9 cellular contexts compared by ENCODE assay signal in genomic region chr5:138340008-138340407, GRCh38. TPM values are rescaled to one million over a fixed set of nuclear protein-coding genes. Genes with fewer than 3 reads are reported as not detected.
DNase-seq lines count a peak whose midpoint lies in the region; ATAC-seq and TF ChIP-seq lines count a peak whose summit lies in the region.
"Had no signal": no experiment of that assay in that cellular context is flagged by ENCODE, and none has a peak within 500 bp of the region (broad histone marks: within the 10 kb centered on the region; RNA-seq: fewer than 3 reads in every experiment).

No MANE protein-coding gene starts in this region.

- peak overlapping the region; percentile 86 for H3K4me3 Mint-ChIP-seq in chondrocyte (ENCODE audit: unreplicated experiment)
- peak overlapping the region; percentile 98 for H3K4me3 Mint-ChIP-seq in neural progenitor cell

- peaks cover 19% of the 10 kb centered on the region for H3F3A ChIP-seq in neural progenitor cell (ENCODE audit: low read depth)

- no peak overlapping the region for H2BK5ac ChIP-seq in IMR-90 (ENCODE audit: low read depth, low read length, poor library complexity, severe bottlenecking)

- H3K36me3 ChIP-seq in BLaER1 = peaks cover 46% of the 10 kb centered on the region
- peaks cover 21% of the 10 kb centered on the region for H3K36me3 ChIP-seq in IMR-90 (ENCODE audit: control insufficient read depth, insufficient read depth, low read length)
- H3K36me3 ChIP-seq in neural progenitor cell = no peaks in the 10 kb centered on the region

- H3K4me1 Mint-ChIP-seq in chondrocyte (ENCODE audit: low read depth) (peaks cover 36% of the 10 kb centered on the region), neural progenitor cell (peaks cover 28% of the 10 kb centered on the region)

- H2AK5ac ChIP-seq in IMR-90 (ENCODE audit: low read depth, low read length) = no peak overlapping the region

- no peak for TF ChIP-seq RAD21 in IMR-90 (IDR thresholded peaks at IDR 0.05; ENCODE audit: low read length)

- H3K36me3 Mint-ChIP-seq in chondrocyte (ENCODE audit: low read depth) (peaks cover 9% of the 10 kb centered on the region), neural progenitor cell (peaks cover 19% of the 10 kb centered on the region)

- H3K4me2 ChIP-seq in BLaER1 = peak overlapping the region; percentile 90
- peak overlapping the region; percentile 52 for H3K4me2 ChIP-seq in IMR-90 (ENCODE audit: low read depth, low read length)
- peak overlapping the region; percentile 97 for H3K4me2 ChIP-seq in neural progenitor cell

- TF ChIP-seq CTCF in IMR-90 (conservative IDR thresholded peaks at IDR 0.05; ENCODE audit: low read depth, low read length) (no peak), chondrocyte (IDR thresholded peaks at IDR 0.05) (no peak), neural progenitor cell (IDR thresholded peaks at IDR 0.05) (no peak)

- H3K9me3 ChIP-seq in BLaER1 (no peaks in the 10 kb centered on the region), IMR-90 (ENCODE audit: control insufficient read depth, insufficient read depth, low read length) (no peaks in the 10 kb centered on the region), neural progenitor cell (ENCODE audit: low read depth) (no peaks in the 10 kb centered on the region)

- intact Hi-C loops in IMR-90 (cut with micrococcal nuclease) = no loop called here

- no peak overlapping the region for H2BK15ac ChIP-seq in IMR-90 (ENCODE audit: low read depth, low read length)

- H3K9me3 Mint-ChIP-seq in chondrocyte (ENCODE audit: low read depth) (no peaks in the 10 kb centered on the region), neural progenitor cell (no peaks in the 10 kb centered on the region)

- H3K4me3 ChIP-seq in BLaER1 (peak overlapping the region; percentile 81), IMR-90 (ENCODE audit: insufficient read depth, low read depth, low read length) (no peak overlapping the region), neural progenitor cell (peak overlapping the region; percentile 84)

- H3K23ac ChIP-seq in IMR-90 (ENCODE audit: low read depth, low read length) = peak overlapping the region; percentile 48; the same call in 1 of the 2 replicates

- H2AK9ac ChIP-seq in IMR-90 (replicated peaks; ENCODE audit: low read depth, low read length, poor library complexity) = no peak overlapping the region

- H3K79me1 ChIP-seq in IMR-90 (ENCODE audit: low read depth in 1 of 2, low read length in 2 of 2) = peaks cover 14 to 51% of the 10 kb centered on the region in 2 experiments

- in situ Hi-C loops in IMR-90 (cut with MboI; ENCODE audit: low sequenced_read_pairs) = no loop called here

- no peak overlapping the region for H4K8ac ChIP-seq in IMR-90 (ENCODE audit: low read depth in 2 of 2, low read length in 2 of 2)

- no peak overlapping the region for H3K14ac ChIP-seq in IMR-90 (replicated peaks; ENCODE audit: low read depth, low read length)

- H3K9me1 ChIP-seq in IMR-90 (ENCODE audit: insufficient read depth, low read length) = peaks cover 18% of the 10 kb centered on the region

- no peaks in the 10 kb centered on the region for H3K27me3 Mint-ChIP-seq in chondrocyte (ENCODE audit: low read depth)
- peaks cover 7% of the 10 kb centered on the region for H3K27me3 Mint-ChIP-seq in neural progenitor cell (ENCODE audit: insufficient read depth, low read depth)

- TF ChIP-seq POLR2A in IMR-90 (IDR thresholded peaks at IDR 0.05; ENCODE audit: low read depth, low read length) = no peak

- peak overlapping the region; percentile 99 for H3K9ac ChIP-seq in BLaER1
- no peak overlapping the region for H3K9ac ChIP-seq in IMR-90 (ENCODE audit: low read depth, low read length)
- peak overlapping the region; percentile 100 for H3K9ac ChIP-seq in neural progenitor cell

- BruUV-seq in IMR-90 (replicated peaks; lab: Mats Ljungman, UMichigan) = no TSS peak

- POLR2A ChIA-PET in IMR-90 (lab: Charles Lee; ENCODE audit: unreplicated experiment) = interaction anchor here (1.0 kb wide), 1 partner anchor 9 kb away, joined by 7 read pairs; no protein-coding TSS in a partner anchor

- no peak overlapping the region for H3K18ac ChIP-seq in IMR-90 (ENCODE audit: low read depth, low read length)

- DNase-seq in IMR-90 = no peak
- no peak for DNase-seq in chondrocyte (ENCODE audit: low spot score)
- DNase-seq in neural progenitor cell (ENCODE audit: low spot score) = no peak
- DNase-seq in activated gamma-delta T cell treated with Interleukin-2 at 50 U/mL for 16 hours = no peak
- DNase-seq in activated CD4-positive, CD25-positive, alpha-beta regulatory T cell (lab: John Stamatoyannopoulos, UW) = no peak
- DNase-seq: NCI-H526 treated with DMSO at 0.1 percent for 48 hours had no signal

- H2AFZ ChIP-seq in IMR-90 (replicated peaks; ENCODE audit: low read length, poor library complexity) = no peak overlapping the region
- H2AFZ ChIP-seq in neural progenitor cell (replicated peaks) = no peak overlapping the region

- ATAC-seq in IMR-90 (ENCODE audit: low read depth) (no peak), HG03457 (IDR thresholded peaks at IDR 0.05; ENCODE audit: unreplicated experiment) (no peak), GM21526 (IDR thresholded peaks at IDR 0.05; ENCODE audit: low FRiP score, unreplicated experiment) (no peak)

- no peak overlapping the region for H2BK120ac ChIP-seq in IMR-90 (ENCODE audit: low read depth, low read length)

- no CpG with 5 or more reads among the region's 3 CpGs for WGBS in IMR-90 (ENCODE audit: extremely low coverage in 2 of 2, insufficient read length in 1 of 2), 2 experiments

- H4K91ac ChIP-seq in IMR-90 (ENCODE audit: insufficient read depth, low read depth, low read length) = no peak overlapping the region

- H2BK20ac ChIP-seq in IMR-90 (ENCODE audit: low read depth, low read length) = no peak overlapping the region

- peaks cover 68% of the 10 kb centered on the region for H3K79me2 ChIP-seq in neural progenitor cell (ENCODE audit: low read depth)

- no peaks in the 10 kb centered on the region for H3K27me3 ChIP-seq in BLaER1
- H3K27me3 ChIP-seq in IMR-90 (ENCODE audit: control insufficient read depth, insufficient read depth, low read length) = no peaks in the 10 kb centered on the region
- no peaks in the 10 kb centered on the region for H3K27me3 ChIP-seq in neural progenitor cell

- H3K27ac ChIP-seq in BLaER1 (0 out of 2 replicates have a peak overlapping the region, but pooled peaks have one; percentile 99), IMR-90 (ENCODE audit: insufficient read depth, low read length) (no peak overlapping the region), neural progenitor cell (no peak overlapping the region)

- H4K5ac ChIP-seq in IMR-90 (ENCODE audit: low read depth, low read length) = no peak overlapping the region

- H3K27ac Mint-ChIP-seq in chondrocyte (ENCODE audit: unreplicated experiment) = no peak overlapping the region
- peak overlapping the region; percentile 87 for H3K27ac Mint-ChIP-seq in neural progenitor cell

- dilution Hi-C loops in IMR-90 (cut with HindIII; ENCODE audit: low sequenced_read_pairs, unreplicated experiment) = no loop called here

- CTCF ChIA-PET in IMR-90 (lab: Yijun Ruan, JAX) = interaction anchor here (1.0 to 1.7 kb wide), 2 partner anchors 12 to 13 kb away, joined by 4 to 7 read pairs; partner anchors contain the start of gene KDM3B

- H3K4ac ChIP-seq in IMR-90 (ENCODE audit: low read depth, low read length) = no peak overlapping the region

- H4K20me1 ChIP-seq in BLaER1 (peaks cover 61% of the 10 kb centered on the region), IMR-90 (ENCODE audit: insufficient read depth, low read length) (peaks cover 37% of the 10 kb centered on the region), neural progenitor cell (ENCODE audit: low read depth) (peaks cover 39% of the 10 kb centered on the region)

- H3K4me1 ChIP-seq in BLaER1 (peaks cover 35% of the 10 kb centered on the region), IMR-90 (ENCODE audit: control insufficient read depth, insufficient read depth, low read length) (peaks cover 3% of the 10 kb centered on the region), neural progenitor cell (peaks cover 24% of the 10 kb centered on the region)

- no peak overlapping the region for H3K56ac ChIP-seq in IMR-90 (ENCODE audit: extremely low read depth, insufficient read depth, low read length)

TF ChIP-seq in IMR-90, 13 proteins besides CTCF, POLR2A, EP300 and RAD21 (continues in another document):
- TF ChIP-seq RCOR1 (IDR thresholded peaks at IDR 0.05; ENCODE audit: insufficient replicate concordance, low read length) = no peak
- no peak for TF ChIP-seq RFX5 (IDR thresholded peaks at IDR 0.05; ENCODE audit: low read depth, low read length)
- TF ChIP-seq, protein P1, sequence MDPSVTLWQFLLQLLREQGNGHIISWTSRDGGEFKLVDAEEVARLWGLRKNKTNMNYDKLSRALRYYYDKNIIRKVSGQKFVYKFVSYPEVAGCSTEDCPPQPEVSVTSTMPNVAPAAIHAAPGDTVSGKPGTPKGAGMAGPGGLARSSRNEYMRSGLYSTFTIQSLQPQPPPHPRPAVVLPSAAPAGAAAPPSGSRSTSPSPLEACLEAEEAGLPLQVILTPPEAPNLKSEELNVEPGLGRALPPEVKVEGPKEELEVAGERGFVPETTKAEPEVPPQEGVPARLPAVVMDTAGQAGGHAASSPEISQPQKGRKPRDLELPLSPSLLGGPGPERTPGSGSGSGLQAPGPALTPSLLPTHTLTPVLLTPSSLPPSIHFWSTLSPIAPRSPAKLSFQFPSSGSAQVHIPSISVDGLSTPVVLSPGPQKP (IDR thresholded peaks at IDR 0.05; ENCODE audit: borderline replicate concordance, low read depth, low read length) = no peak
- TF ChIP-seq CEBPB (IDR thresholded peaks at IDR 0.05; ENCODE audit: low read depth, low read length) = no peak
- TF ChIP-seq MAFK (IDR thresholded peaks at IDR 0.05; ENCODE audit: low read depth, low read length) = no peak
- TF ChIP-seq MXI1 (IDR thresholded peaks at IDR 0.05; ENCODE audit: borderline replicate concordance, low read depth, low read length) = no peak

RNA-seq across cellular contexts. Expression of gene FAM53C, which starts 1.9 kb away (rescaled TPM):
- 21.5 and 23.1 TPM in 2 replicates for total RNA-seq in IMR-90 (2012; rRNA removed)
- polyA plus RNA-seq in IMR-90 (2012; rRNA removed) = 25.6 and 27.5 TPM in 2 replicates
- polyA plus RNA-seq in IMR-90 (2012; cell fraction: cytosol; rRNA removed) = 11.1 and 15.5 TPM in 2 replicates
- polyA plus RNA-seq in IMR-90 (2012; cell fraction: nucleus; rRNA removed; ENCODE audit: low replicate concordance) = 28.5 and 38.9 TPM in 2 replicates
- total RNA-seq in chondrocyte = 34.3 to 34.8 TPM (median 34.7 TPM) in 3 replicates
- total RNA-seq in neural progenitor cell (ENCODE audit: low replicate concordance) = 68.0 and 72.5 TPM in 2 replicates

RNA-seq across cellular contexts. Expression of gene CDC25C, which starts 8.4 kb away (rescaled TPM):
- total RNA-seq in IMR-90 (2012; rRNA removed) (7.5 and 8.2 TPM in 2 replicates), chondrocyte (1.2 to 1.6 TPM (median 1.6 TPM) in 3 replicates), neural progenitor cell (ENCODE audit: low replicate concordance) (45.8 and 48.6 TPM in 2 replicates)
- polyA plus RNA-seq in IMR-90 (2012; rRNA removed) = 6.9 and 7.3 TPM in 2 replicates
- 1.3 and 4.8 TPM in 2 replicates for polyA plus RNA-seq in IMR-90 (2012; cell fraction: cytosol; rRNA removed)
- polyA plus RNA-seq in IMR-90 (2012; cell fraction: nucleus; rRNA removed; ENCODE audit: low replicate concordance) = 1.7 and 3.6 TPM in 2 replicates

RNA-seq across cellular contexts. Expression of gene KDM3B, which starts 12.5 kb away (rescaled TPM):
- 35.8 and 36.7 TPM in 2 replicates for total RNA-seq in IMR-90 (2012; rRNA removed)
- polyA plus RNA-seq in IMR-90 (2012; rRNA removed) = 17.1 and 19.4 TPM in 2 replicates
- polyA plus RNA-seq in IMR-90 (2012; cell fraction: cytosol; rRNA removed) = 5.8 and 7.3 TPM in 2 replicates
- polyA plus RNA-seq in IMR-90 (2012; cell fraction: nucleus; rRNA removed; ENCODE audit: low replicate concordance) = 8.0 and 37.0 TPM in 2 replicates
- 37.6 to 51.5 TPM (median 39.1 TPM) in 3 replicates for total RNA-seq in chondrocyte
- total RNA-seq in neural progenitor cell (ENCODE audit: low replicate concordance) = 130 and 136 TPM in 2 replicates
